In the genomic region with DNA sequence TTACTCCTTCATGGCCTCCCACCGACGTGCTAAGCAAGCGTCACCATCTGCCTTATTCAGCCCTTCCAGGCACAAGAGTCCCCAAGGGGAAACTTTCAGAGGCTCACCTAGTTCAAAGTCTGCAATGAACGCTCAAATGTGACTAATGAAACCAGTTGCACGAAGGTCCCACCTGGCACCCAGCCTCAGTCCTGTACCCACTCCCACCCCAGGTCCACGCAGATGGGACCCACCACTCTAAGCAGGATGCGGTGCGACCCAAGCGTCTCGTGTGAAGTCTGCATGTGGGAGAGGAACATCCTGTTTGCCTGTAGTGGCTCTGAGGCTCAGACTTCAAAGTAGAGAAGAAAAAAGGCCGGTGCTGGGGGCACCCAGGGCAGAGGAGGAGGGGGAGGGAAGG, we compare ENCODE assay signal across 10 cellular contexts. TPM values are rescaled to one million over a fixed set of nuclear protein-coding genes. Genes with fewer than 3 reads are reported as not detected.
DNase-seq lines count a peak whose midpoint lies in the region; ATAC-seq and TF ChIP-seq lines count a peak whose summit lies in the region.
"Had no signal": no experiment of that assay in that cellular context is flagged by ENCODE, and none has a peak within 500 bp of the region (broad histone marks: within the 10 kb centered on the region; RNA-seq: fewer than 3 reads in every experiment).

No MANE protein-coding gene starts in this region.

- H3K4me1 Mint-ChIP-seq in CD14-positive monocyte: no peaks in the 10 kb centered on the region

- intact Hi-C loops in CD14-positive monocyte (cut with micrococcal nuclease): no loop called here

- H3K27me3 ChIP-seq in DND-41 (ENCODE audit: insufficient read depth, low read length, poor library complexity): no peaks in the 10 kb centered on the region
- H3K27me3 ChIP-seq: upper lobe of left lung had no signal

- peak overlapping the region; percentile 70 for H3K4me2 ChIP-seq in DND-41 (ENCODE audit: insufficient read depth, low read length)

- H3K9ac ChIP-seq in DND-41 (ENCODE audit: low read depth, low read length): peak overlapping the region; percentile 57

- H3K9me3 ChIP-seq in DND-41 (ENCODE audit: insufficient read depth, low read length, severe bottlenecking): no peaks in the 10 kb centered on the region
- H3K9me3 ChIP-seq: upper lobe of left lung had no signal

- H2AFZ ChIP-seq in DND-41 (ENCODE audit: low read depth, low read length): peak overlapping the region; percentile 79; the same call in 1 of the 2 replicates

- no peak overlapping the region for H3K27ac Mint-ChIP-seq in CD14-positive monocyte

- H3K27ac ChIP-seq in DND-41 (ENCODE audit: low read length): peak overlapping the region; percentile 94
- H3K27ac ChIP-seq in skin epidermis: peak overlapping the region in 12 of 21 experiments; percentile 34 to 91 (median 62)
- H3K27ac ChIP-seq: upper lobe of left lung had no signal

- peaks cover 36% of the 10 kb centered on the region for H3K4me1 ChIP-seq in DND-41 (ENCODE audit: insufficient read depth, low read length)

- no peaks in the 10 kb centered on the region for H3K27me3 Mint-ChIP-seq in CD14-positive monocyte (ENCODE audit: low read depth in 3 of 3)

- H3K79me2 ChIP-seq in DND-41 (ENCODE audit: insufficient read depth, low read length): peaks cover 3% of the 10 kb centered on the region; the same call in 1 of the 2 replicates

- peaks cover 0 to 1% (median 0%) of the 10 kb centered on the region in 7 donors for H3K9me3 Mint-ChIP-seq in CD14-positive monocyte

- peaks cover 55 to 74% of the 10 kb centered on the region in 2 donors for H3K36me3 Mint-ChIP-seq in CD14-positive monocyte

- TF ChIP-seq CTCF in DND-41 (IDR thresholded peaks at IDR 0.05; ENCODE audit: borderline replicate concordance, extremely low read depth, low read length, poor library complexity, severe bottlenecking) (no peak), CD14-positive monocyte (IDR thresholded peaks at IDR 0.05) (no peak)

- H3K36me3 ChIP-seq in DND-41 (ENCODE audit: insufficient read depth, low read length): peaks cover 34% of the 10 kb centered on the region
- H3K36me3 ChIP-seq: upper lobe of left lung had no signal

- H3K4me3 Mint-ChIP-seq in CD14-positive monocyte: no peak overlapping the region

- ATAC-seq in DND-41 (ENCODE audit: insufficient read depth, low read depth) (peak; percentile 92), HG03432 (IDR thresholded peaks at IDR 0.05; ENCODE audit: unreplicated experiment) (peak; percentile 65)

- H3K4me3 ChIP-seq in DND-41 (ENCODE audit: low read depth in 1 of 2, low read length in 2 of 2) (peak overlapping the region in 1 of 2 experiments; percentile 53; a peak in 2 of 4 replicates), skin epidermis (no peak overlapping the region)
- H3K4me3 ChIP-seq: upper lobe of left lung had no signal

- peak; percentile 98 for DNase-seq in DND-41
- DNase-seq in activated T-cell treated with anti-CD3 and anti-CD28 coated beads for 48 hours (ENCODE audit: low read depth): peak; percentile 70
- no peak for DNase-seq in CD14-positive monocyte (ENCODE audit: low spot score)
- DNase-seq in anterior cingulate cortex (lab: John Stamatoyannopoulos, UW): no peak
- no peak for DNase-seq in midbrain (lab: John Stamatoyannopoulos, UW)
- no peak for DNase-seq in LoVo (ENCODE audit: low spot score)
- DNase-seq: NCI-H226, upper lobe of left lung had no signal

- no peaks in the 10 kb centered on the region for H4K20me1 ChIP-seq in DND-41 (ENCODE audit: insufficient read depth, low read length)

RNA-seq across cellular contexts. Expression of gene RGS10, which starts 40.3 kb away (rescaled TPM):
- polyA plus RNA-seq in CD14-positive monocyte: 10 to 100 TPM; 75.8 to 87.2 TPM

Comparison
In these comparisons a context has a peak if more than half of its experiments do, and no peak if none do; other contexts are left out.
1. DNase-seq: peak in DND-41 (single experiment) and activated T-cell treated with anti-CD3 and anti-CD28 coated beads for 48 hours (single experiment); none in CD14-positive monocyte (single experiment), anterior cingulate cortex (0 of 58), midbrain (single experiment) and LoVo (single experiment).